8 cellular contexts compared by ENCODE assay signal in genomic region chr17:42018339-42018738, GRCh38. TPM values are rescaled to one million over a fixed set of nuclear protein-coding genes. Genes with fewer than 3 reads are reported as not detected.
DNase-seq lines count a peak whose midpoint lies in the region; ATAC-seq and TF ChIP-seq lines count a peak whose summit lies in the region.

No MANE protein-coding gene starts in this region.

- CTCF ChIA-PET in Calu3 (lab: Charles Lee), result interaction anchor here (0.8 to 4.2 kb wide), 14 partner anchors 9 to 502 kb away, joined by 3 to 38 read pairs (median 6); partner anchors contain the start of genes DHX58 and JUP

- no TSS peak for BruUV-seq in Calu3 (replicated peaks; lab: Mats Ljungman, UMichigan)

- H3K9me3 Mint-ChIP-seq in Calu3 (ENCODE audit: low read depth, unreplicated experiment) (peaks cover 3% of the 10 kb centered on the region), neural progenitor cell (no peaks in the 10 kb centered on the region)

- H3K9me3 ChIP-seq in neural progenitor cell (ENCODE audit: low read depth), result no peaks in the 10 kb centered on the region

- H3K4me2 ChIP-seq in neural progenitor cell, result peak overlapping the region; percentile 87

- H3F3A ChIP-seq in neural progenitor cell (ENCODE audit: low read depth), result peaks cover 62% of the 10 kb centered on the region

- H3K27ac Mint-ChIP-seq in Calu3 (ENCODE audit: unreplicated experiment) (peak overlapping the region; percentile 99), neural progenitor cell (peak overlapping the region; percentile 94)

- H3K36me3 Mint-ChIP-seq in Calu3 (ENCODE audit: insufficient read depth, unreplicated experiment), result peaks cover 85% of the 10 kb centered on the region
- peaks cover 11% of the 10 kb centered on the region for H3K36me3 Mint-ChIP-seq in neural progenitor cell

- peaks cover 60% of the 10 kb centered on the region for H3K4me1 Mint-ChIP-seq in Calu3 (ENCODE audit: low read depth, unreplicated experiment)
- peaks cover 47% of the 10 kb centered on the region for H3K4me1 Mint-ChIP-seq in neural progenitor cell

- H4K20me1 ChIP-seq in neural progenitor cell (ENCODE audit: low read depth), result peaks cover 11% of the 10 kb centered on the region

- H3K4me1 ChIP-seq in neural progenitor cell, result peaks cover 14% of the 10 kb centered on the region

- no peak overlapping the region for H2AFZ ChIP-seq in neural progenitor cell (replicated peaks)

- peak overlapping the region; percentile 99 for H3K4me3 Mint-ChIP-seq in Calu3 (ENCODE audit: low read depth, unreplicated experiment)
- H3K4me3 Mint-ChIP-seq in neural progenitor cell, result peak overlapping the region; percentile 97

- peaks cover 57% of the 10 kb centered on the region for H3K79me2 ChIP-seq in neural progenitor cell (ENCODE audit: low read depth)

- H3K9ac ChIP-seq in neural progenitor cell, result peak overlapping the region; percentile 1

- DNase-seq in Calu3 (no peak), NCI-H2227 (lab: John Stamatoyannopoulos, UW; ENCODE audit: unreplicated experiment) (peak; percentile 46), neural progenitor cell (ENCODE audit: low spot score) (peak; percentile 28), nucleus accumbens (lab: John Stamatoyannopoulos, UW) (no peak), NAMALWA (ENCODE audit: low spot score) (no peak), AG08395 (ENCODE audit: low spot score) (no peak)

- intact Hi-C loops in Calu3 (cut with micrococcal nuclease; ENCODE audit: unreplicated experiment), result no loop called here

- ATAC-seq in GM19395 (IDR thresholded peaks at IDR 0.05; ENCODE audit: unreplicated experiment), result no peak

- no peaks in the 10 kb centered on the region for H3K27me3 Mint-ChIP-seq in Calu3 (ENCODE audit: unreplicated experiment)
- H3K27me3 Mint-ChIP-seq in neural progenitor cell (ENCODE audit: insufficient read depth, low read depth), result peaks cover 5% of the 10 kb centered on the region

- H3K27ac ChIP-seq in cingulate gyrus (ENCODE audit: low read depth, low read length) (peak overlapping the region; percentile 97), neural progenitor cell (no peak overlapping the region)

- H3K36me3 ChIP-seq in neural progenitor cell, result no peaks in the 10 kb centered on the region

- H3K27me3 ChIP-seq in neural progenitor cell, result no peaks in the 10 kb centered on the region

- TF ChIP-seq CTCF in Calu3 (IDR thresholded peaks at IDR 0.05; ENCODE audit: unreplicated experiment) (no peak), neural progenitor cell (IDR thresholded peaks at IDR 0.05) (no peak)

- H3K4me3 ChIP-seq in neural progenitor cell, result peak overlapping the region; percentile 93

RNA-seq across cellular contexts. Expression of gene DNAJC7, which starts 1.1 kb away (rescaled TPM):
- total RNA-seq in Calu3 (2022), result 184 and 193 TPM in 2 replicates
- total RNA-seq in neural progenitor cell (ENCODE audit: low replicate concordance), result 80.7 and 92.5 TPM in 2 replicates

RNA-seq across cellular contexts. Expression of gene NKIRAS2, which starts 1.6 kb away (rescaled TPM):
- total RNA-seq in Calu3 (2022) (55.7 and 58.4 TPM in 2 replicates), neural progenitor cell (ENCODE audit: low replicate concordance) (23.7 and 50.1 TPM in 2 replicates)

RNA-seq across cellular contexts. Expression of gene C17orf113, which starts 32.1 kb away (rescaled TPM):
- total RNA-seq in Calu3 (2022) (4.2 and 4.5 TPM in 2 replicates), neural progenitor cell (ENCODE audit: low replicate concordance) (2.2 and 5.5 TPM in 2 replicates)

RNA-seq across cellular contexts. Expression of gene CNP, which starts 51.7 kb away (rescaled TPM):
- total RNA-seq in Calu3 (2022), result 144 and 156 TPM in 2 replicates
- 38.6 and 70.3 TPM in 2 replicates for total RNA-seq in neural progenitor cell (ENCODE audit: low replicate concordance)

Comparison
In these comparisons a context has a peak if more than half of its experiments do, and no peak if none do; other contexts are left out.
1. DNase-seq: peak in NCI-H2227 (single experiment) and neural progenitor cell (single experiment); none in Calu3 (single experiment), nucleus accumbens (0 of 56), NAMALWA (single experiment) and AG08395 (single experiment).